In the genomic region with DNA sequence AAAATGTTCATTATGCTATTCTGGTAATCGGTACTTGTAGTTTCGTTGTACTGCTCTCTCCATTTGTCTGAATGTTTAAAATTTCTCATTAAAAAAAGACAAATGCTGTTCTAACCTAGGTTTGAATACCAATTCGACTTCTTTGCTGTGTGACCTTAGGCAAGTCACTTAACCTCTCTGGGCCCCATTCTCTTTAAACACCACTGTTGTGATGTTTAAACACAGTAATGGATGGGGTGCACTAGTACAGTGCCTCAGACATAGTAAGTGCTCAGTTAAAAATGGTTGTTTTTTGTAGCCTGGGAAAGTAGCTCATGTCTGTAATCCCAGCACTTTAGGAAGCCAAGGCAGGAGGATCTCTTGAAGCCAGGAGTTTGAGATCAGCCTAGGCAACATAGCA, we compare ENCODE assay signal across 1 cellular context.
TF ChIP-seq lines count a peak whose summit lies in the region.

No MANE protein-coding gene starts in this region.

TF ChIP-seq in IMR-90, 13 proteins besides CTCF, POLR2A, EP300 and RAD21 (continued from another document):
- TF ChIP-seq SMC3 (IDR thresholded peaks at IDR 0.05; ENCODE audit: low read depth, low read length) = no peak
